19 cellular contexts compared by ENCODE assay signal in genomic region chr3:141835557-141836224, GRCh38.
"Had no signal": no experiment of that assay in that cellular context is flagged by ENCODE, and none has a peak within 500 bp of the region (broad histone marks: within the 10 kb centered on the region; RNA-seq: fewer than 3 reads in every experiment).

No MANE protein-coding gene starts in this region.

- H3K9me3 Mint-ChIP-seq: effector memory CD8-positive, alpha-beta T cell; stimulated activated naive CD8-positive, alpha-beta T cell treated with anti-CD3 and anti-CD28 coated beads, Interleukin-15, Interleukin-2, amounts not matched to agents 100 ng/mL and 50 ng/mL, for 24 hours had no signal

- H3K27me3 ChIP-seq: heart left ventricle, spleen, tibial nerve, upper lobe of right lung, vagina had no signal

- ATAC-seq: effector memory CD8-positive, alpha-beta T cell; heart left ventricle; naive thymus-derived CD4-positive, alpha-beta T cell; sciatic nerve; stimulated activated memory B cell treated with anti-CD40 and anti-IgM and Interleukin-4, amounts not matched to agents 10 μg/mL and 1 μg/mL and 100 μg/mL, for 72 hours; upper lobe of right lung had no signal

- H3K4me1 Mint-ChIP-seq: nephron progenitor cell; stimulated activated memory B cell treated with anti-CD40 and anti-IgM and Interleukin-4, amounts not matched to agents 10 μg/mL and 1 μg/mL and 100 μg/mL, for 72 hours had no signal

- DNase-seq: effector memory CD8-positive, alpha-beta T cell; foreskin melanocyte; heart left ventricle; hippocampal formation; mammary epithelial cell; naive thymus-derived CD4-positive, alpha-beta T cell; nephron progenitor cell; posterior cingulate gyrus; spleen; stimulated activated CD4-positive, alpha-beta T cell treated with anti-CD3 and anti-CD28 coated beads, Interleukin-15, amount 100 ng/mL, for 24 hours; stimulated activated CD4-positive, alpha-beta T cell treated with anti-CD3 and anti-CD28 coated beads, Interleukin-1b, Interleukin-23, amount 100 ng/mL, for 48 hours; stimulated activated CD4-positive, alpha-beta T cell treated with anti-CD3 and anti-CD28 coated beads, Interleukin-4, amount 100 ng/mL, for 24 hours; upper lobe of right lung had no signal

- H3K4me3 Mint-ChIP-seq: dendritic cell treated with granulocyte-macrophage colony-stimulating factor and Interleukin-4, amounts not matched to agents 40 ng/mL and 50 ng/mL, for 4 days; effector memory CD8-positive, alpha-beta T cell; naive thymus-derived CD4-positive, alpha-beta T cell; nephron progenitor cell; stimulated activated memory B cell treated with anti-CD40 and anti-IgM and Interleukin-4, amounts not matched to agents 10 μg/mL and 1 μg/mL and 100 μg/mL, for 72 hours; stimulated activated naive CD8-positive, alpha-beta T cell treated with anti-CD3 and anti-CD28 coated beads, Interleukin-15, Interleukin-2, amounts not matched to agents 100 ng/mL and 50 ng/mL, for 24 hours had no signal

- H3K4me1 ChIP-seq: heart left ventricle, spleen, tibial nerve, upper lobe of right lung, vagina had no signal

- H3K9me3 ChIP-seq: heart left ventricle, spleen, tibial nerve, upper lobe of right lung, vagina had no signal

- H3K36me3 ChIP-seq: heart left ventricle, spleen, tibial nerve, upper lobe of right lung, vagina had no signal

- H3K27ac Mint-ChIP-seq: dendritic cell treated with granulocyte-macrophage colony-stimulating factor and Interleukin-4, amounts not matched to agents 40 ng/mL and 50 ng/mL, for 4 days; effector memory CD8-positive, alpha-beta T cell; naive thymus-derived CD4-positive, alpha-beta T cell; nephron progenitor cell; stimulated activated memory B cell treated with anti-CD40 and anti-IgM and Interleukin-4, amounts not matched to agents 10 μg/mL and 1 μg/mL and 100 μg/mL, for 72 hours; stimulated activated naive CD8-positive, alpha-beta T cell treated with anti-CD3 and anti-CD28 coated beads, Interleukin-15, Interleukin-2, amounts not matched to agents 100 ng/mL and 50 ng/mL, for 24 hours had no signal

- H3K27ac ChIP-seq: heart left ventricle, spleen, tibial nerve, upper lobe of right lung, vagina had no signal

- H3K4me3 ChIP-seq: heart left ventricle, spleen, tibial nerve, upper lobe of right lung, vagina had no signal

- H3K36me3 Mint-ChIP-seq: naive thymus-derived CD4-positive, alpha-beta T cell; stimulated activated memory B cell treated with anti-CD40 and anti-IgM and Interleukin-4, amounts not matched to agents 10 μg/mL and 1 μg/mL and 100 μg/mL, for 72 hours had no signal

- H3K27me3 Mint-ChIP-seq: dendritic cell treated with granulocyte-macrophage colony-stimulating factor and Interleukin-4, amounts not matched to agents 40 ng/mL and 50 ng/mL, for 4 days; stimulated activated memory B cell treated with anti-CD40 and anti-IgM and Interleukin-4, amounts not matched to agents 10 μg/mL and 1 μg/mL and 100 μg/mL, for 72 hours; stimulated activated naive CD8-positive, alpha-beta T cell treated with anti-CD3 and anti-CD28 coated beads, Interleukin-15, Interleukin-2, amounts not matched to agents 100 ng/mL and 50 ng/mL, for 24 hours had no signal
